ENCODE assay signal across 17 cellular contexts in the genomic region with DNA sequence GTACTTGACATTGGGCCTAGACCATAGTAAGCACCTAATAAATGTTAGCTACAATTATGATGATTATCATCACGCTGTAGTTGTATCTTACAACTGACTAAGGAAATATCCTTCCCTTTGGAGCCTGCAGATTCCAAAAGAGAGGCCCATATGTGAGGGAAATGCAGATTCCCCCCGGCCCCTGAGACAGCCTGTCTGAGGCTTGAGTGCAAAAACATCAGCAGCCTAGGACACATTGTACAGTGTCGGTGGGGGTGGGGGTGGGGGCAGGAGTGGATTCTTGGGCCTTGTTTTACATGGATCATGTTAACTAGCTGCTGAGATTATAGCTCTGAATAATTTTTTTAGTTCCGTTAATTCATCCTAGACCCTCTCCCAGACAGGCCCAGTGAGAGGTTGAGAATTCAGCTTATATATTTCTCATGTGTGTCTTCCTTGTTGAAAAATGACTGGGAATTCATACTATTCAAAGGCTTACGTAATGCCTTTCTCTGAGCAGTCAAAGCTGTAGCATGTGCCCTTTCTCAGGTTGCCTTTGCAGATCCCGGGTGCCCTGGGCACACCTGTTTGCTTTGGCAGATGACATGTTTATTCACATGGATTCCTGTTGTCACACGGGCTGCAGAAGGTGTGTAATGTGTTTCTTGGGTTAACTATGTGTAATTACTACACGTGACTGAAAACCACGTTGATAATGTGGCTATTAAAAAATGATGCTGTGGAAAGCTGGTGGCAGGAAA.
DNase-seq lines count a peak whose midpoint lies in the region; FAIRE-seq and TF ChIP-seq lines count a peak whose summit lies in the region.
"Had no signal": no experiment of that assay in that cellular context is flagged by ENCODE, and none has a peak within 500 bp of the region (broad histone marks: within the 10 kb centered on the region; RNA-seq: fewer than 3 reads in every experiment).

No MANE protein-coding gene starts in this region.

- peaks cover 8% of the 10 kb centered on the region for H3K4me1 Mint-ChIP-seq in glutamatergic neuron (ENCODE audit: low read depth, unreplicated experiment)

- 46 to 73% (median 53%) methylated on average over 9 of the region's 9 CpGs for WGBS in small intestine, 3 donors

- no peaks in the 10 kb centered on the region for H3K9me3 ChIP-seq in small intestine (ENCODE audit: control insufficient read depth, low read depth)
- H3K9me3 ChIP-seq: HAP-1 had no signal

- H3K36me3 ChIP-seq in small intestine (ENCODE audit: control insufficient read depth in 2 of 2, insufficient read depth in 2 of 2, low read length in 2 of 2), result no peaks in the 10 kb centered on the region
- H3K36me3 ChIP-seq: HAP-1 had no signal

- no peak for FAIRE-seq in small intestine (lab: Jason Lieb, UNC)
- FAIRE-seq: A204.1 had no signal

- H3K27ac Mint-ChIP-seq in glutamatergic neuron (ENCODE audit: unreplicated experiment), result no peak overlapping the region
- H3K27ac Mint-ChIP-seq: activated CD4-positive, alpha-beta T cell treated with anti-CD3 and anti-CD28 coated beads, Interleukin-2, amount 10 ng/mL, durations not matched to agents 7 days and 5 days; activated T-cell treated with anti-CD3 and anti-CD28 coated beads, Interleukin-2, amount 50 U/mL, for 72 hours had no signal

- H3K36me3 Mint-ChIP-seq in glutamatergic neuron (ENCODE audit: unreplicated experiment), result no peaks in the 10 kb centered on the region

- no peaks in the 10 kb centered on the region for H3K9me3 Mint-ChIP-seq in glutamatergic neuron (ENCODE audit: unreplicated experiment)
- H3K9me3 Mint-ChIP-seq: activated CD4-positive, alpha-beta T cell treated with anti-CD3 and anti-CD28 coated beads, Interleukin-2, amount 10 ng/mL, durations not matched to agents 7 days and 5 days; activated T-cell treated with anti-CD3 and anti-CD28 coated beads, Interleukin-2, amount 50 U/mL, for 72 hours had no signal

- H3K4me3 ChIP-seq in choroid plexus epithelial cell (ENCODE audit: low read depth, low read length), result no peak overlapping the region
- no peak overlapping the region for H3K4me3 ChIP-seq in small intestine (ENCODE audit: low read depth in 1 of 2, low read length in 2 of 2)
- H3K4me3 ChIP-seq: dorsolateral prefrontal cortex, HAP-1 had no signal

- peaks cover 8 to 9% of the 10 kb centered on the region in 2 donors for H3K4me1 ChIP-seq in small intestine (ENCODE audit: control insufficient read depth in 2 of 2, insufficient read depth in 1 of 2, low read depth in 1 of 2, low read length in 1 of 2)
- H3K4me1 ChIP-seq: HAP-1 had no signal

- H3K4me3 Mint-ChIP-seq in glutamatergic neuron (ENCODE audit: unreplicated experiment), result no peak overlapping the region
- H3K4me3 Mint-ChIP-seq: activated CD4-positive, alpha-beta T cell treated with anti-CD3 and anti-CD28 coated beads, Interleukin-2, amount 10 ng/mL, durations not matched to agents 7 days and 5 days; activated T-cell treated with anti-CD3 and anti-CD28 coated beads, Interleukin-2, amount 50 U/mL, for 72 hours had no signal

- TF ChIP-seq CTCF in choroid plexus epithelial cell (conservative IDR thresholded peaks at IDR 0.05; ENCODE audit: low read depth, low read length) (no peak), glutamatergic neuron (IDR thresholded peaks at IDR 0.05; ENCODE audit: partially characterized antibody, unreplicated experiment) (no peak)

- H3K27me3 Mint-ChIP-seq in glutamatergic neuron (ENCODE audit: unreplicated experiment), result no peaks in the 10 kb centered on the region
- H3K27me3 Mint-ChIP-seq: activated CD4-positive, alpha-beta T cell treated with anti-CD3 and anti-CD28 coated beads, Interleukin-2, amount 10 ng/mL, durations not matched to agents 7 days and 5 days had no signal

- DNase-seq in NCI-H146 (lab: John Stamatoyannopoulos, UW), result peak; percentile 61
- DNase-seq in NCI-H146 treated with DMSO at 0.1 percent for 48 hours (lab: John Stamatoyannopoulos, UW; ENCODE audit: unreplicated experiment), result no peak
- DNase-seq in NCI-H2196 treated with DMSO at 0.1 percent for 48 hours (lab: John Stamatoyannopoulos, UW; ENCODE audit: unreplicated experiment), result peak; percentile 79
- DNase-seq in choroid plexus epithelial cell (ENCODE audit: low read depth), result peak; percentile 18
- DNase-seq in small intestine, result peak; percentile 79
- no peak for DNase-seq in glutamatergic neuron
- no peak for DNase-seq in dedifferentiated amniotic fluid mesenchymal stem cell (ENCODE audit: extremely low spot score)
- no peak for DNase-seq in T-helper 1 cell
- DNase-seq: activated CD4-positive, alpha-beta T cell treated with anti-CD3 and anti-CD28 coated beads, Interleukin-2, amount 10 ng/mL, durations not matched to agents 7 days and 5 days; activated T-cell treated with anti-CD3 and anti-CD28 coated beads, Interleukin-2, amount 50 U/mL, for 72 hours; dorsolateral prefrontal cortex; KBM-7; NCI-H526; substantia nigra had no signal

- H3K27ac ChIP-seq in small intestine (ENCODE audit: low read depth in 1 of 2, low read length in 1 of 2), result peak overlapping the region in 1 of 2 donors; percentile 3
- H3K27ac ChIP-seq: RWPE1 had no signal

- no peaks in the 10 kb centered on the region for H3K27me3 ChIP-seq in small intestine (ENCODE audit: control insufficient read depth in 2 of 2, insufficient read depth in 2 of 2, low read length in 2 of 2)
- H3K27me3 ChIP-seq: dorsolateral prefrontal cortex had no signal

Comparison
In these comparisons a context has a peak if more than half of its experiments do, and no peak if none do; other contexts are left out.
1. DNase-seq: peak in NCI-H146 (single experiment), NCI-H2196 treated with DMSO at 0.1 percent for 48 hours (single experiment), choroid plexus epithelial cell (single experiment) and small intestine (single experiment); none in NCI-H146 treated with DMSO at 0.1 percent for 48 hours (single experiment), glutamatergic neuron (single experiment), dedifferentiated amniotic fluid mesenchymal stem cell (single experiment) and T-helper 1 cell (0 of 5).